Comparison of ENCODE assay signal across 24 cellular contexts in the genomic region with DNA sequence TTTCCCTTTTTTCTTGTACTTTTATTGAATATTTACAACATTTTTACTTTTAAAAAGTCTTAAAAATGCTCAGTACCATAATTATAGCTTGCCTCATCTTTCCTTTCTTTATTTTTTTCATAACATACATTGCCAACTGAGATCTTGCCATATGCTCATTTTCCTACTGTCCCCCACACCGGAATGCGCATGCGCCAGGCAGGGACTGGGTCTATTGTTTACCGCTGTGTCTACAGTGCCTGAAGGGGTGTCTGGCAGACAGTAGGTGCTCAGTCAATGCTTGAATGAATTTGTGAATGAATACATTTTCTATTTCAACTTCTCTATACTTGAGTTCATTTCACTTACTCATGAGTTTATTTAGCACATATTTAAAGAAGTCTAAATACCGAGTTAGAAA.
"Had no signal": no experiment of that assay in that cellular context is flagged by ENCODE, and none has a peak within 500 bp of the region (broad histone marks: within the 10 kb centered on the region; RNA-seq: fewer than 3 reads in every experiment).

No MANE protein-coding gene starts in this region.

- H3K4me3 Mint-ChIP-seq: naive thymus-derived CD8-positive, alpha-beta T cell; nephron progenitor cell; stimulated activated effector memory CD8-positive, alpha-beta T cell treated with anti-CD3 and anti-CD28 coated beads, Interleukin-12 subunit alpha, Interleukin-12 subunit beta, amount 100 ng/mL, for 72 hours had no signal

- DNase-seq: effector CD8-positive, alpha-beta T cell; esophagus squamous epithelium; foreskin melanocyte; glutamatergic neuron; heart right ventricle; hippocampal formation; islet precursor cell; left ventricle myocardium superior; lower lobe of right lung; naive thymus-derived CD8-positive, alpha-beta T cell; nephron progenitor cell; nucleus accumbens; right cardiac atrium; sigmoid colon; stimulated activated CD4-positive, alpha-beta T cell treated with anti-CD3 and anti-CD28 coated beads, Interleukin-2, amount 100 ng/mL, for 24 hours; stimulated activated CD4-positive, alpha-beta T cell treated with anti-CD3 and anti-CD28 coated beads, Interleukin-4, amount 100 ng/mL, for 24 hours; stimulated activated naive CD4-positive, alpha-beta T cell treated with Interleukin-2 at 50 U/mL for 16 hours; stomach; thyroid gland; trophoblast cell had no signal

- H3K9me3 Mint-ChIP-seq: nephron progenitor cell had no signal

- H3K27me3 ChIP-seq: esophagus squamous epithelium, heart right ventricle, sigmoid colon, stomach, thyroid gland had no signal

- FAIRE-seq: colon, endothelial cell of umbilical vein had no signal

- H3K27ac ChIP-seq: esophagus squamous epithelium, heart right ventricle, lower lobe of right lung, prostate gland, sigmoid colon, stomach, thyroid gland had no signal

- H3K27ac Mint-ChIP-seq: naive thymus-derived CD8-positive, alpha-beta T cell; nephron progenitor cell; stimulated activated effector memory CD8-positive, alpha-beta T cell treated with anti-CD3 and anti-CD28 coated beads, Interleukin-12 subunit alpha, Interleukin-12 subunit beta, amount 100 ng/mL, for 72 hours had no signal

- H3K36me3 ChIP-seq: esophagus squamous epithelium, heart right ventricle, lower lobe of right lung, prostate gland, sigmoid colon, stomach, thyroid gland had no signal

- H3K4me1 ChIP-seq: esophagus squamous epithelium, heart right ventricle, lower lobe of right lung, prostate gland, sigmoid colon, stomach, thyroid gland had no signal

- H3K36me3 Mint-ChIP-seq: stimulated activated effector memory CD8-positive, alpha-beta T cell treated with anti-CD3 and anti-CD28 coated beads, Interleukin-12 subunit alpha, Interleukin-12 subunit beta, amount 100 ng/mL, for 72 hours had no signal

- ATAC-seq: heart right ventricle; left ventricle myocardium superior; lower lobe of right lung; naive thymus-derived CD8-positive, alpha-beta T cell; right cardiac atrium; stimulated activated effector memory CD8-positive, alpha-beta T cell treated with anti-CD3 and anti-CD28 coated beads, Interleukin-12 subunit alpha, Interleukin-12 subunit beta, amount 100 ng/mL, for 72 hours had no signal

- H3K4me3 ChIP-seq: esophagus squamous epithelium, heart right ventricle, lower lobe of right lung, prostate gland, sigmoid colon, stomach, thyroid gland had no signal

- H3K9me3 ChIP-seq: esophagus squamous epithelium, heart right ventricle, lower lobe of right lung, prostate gland, sigmoid colon, stomach, thyroid gland had no signal

- H3K4me1 Mint-ChIP-seq: naive thymus-derived CD8-positive, alpha-beta T cell; nephron progenitor cell; stimulated activated effector memory CD8-positive, alpha-beta T cell treated with anti-CD3 and anti-CD28 coated beads, Interleukin-12 subunit alpha, Interleukin-12 subunit beta, amount 100 ng/mL, for 72 hours had no signal
